In the genomic region with DNA sequence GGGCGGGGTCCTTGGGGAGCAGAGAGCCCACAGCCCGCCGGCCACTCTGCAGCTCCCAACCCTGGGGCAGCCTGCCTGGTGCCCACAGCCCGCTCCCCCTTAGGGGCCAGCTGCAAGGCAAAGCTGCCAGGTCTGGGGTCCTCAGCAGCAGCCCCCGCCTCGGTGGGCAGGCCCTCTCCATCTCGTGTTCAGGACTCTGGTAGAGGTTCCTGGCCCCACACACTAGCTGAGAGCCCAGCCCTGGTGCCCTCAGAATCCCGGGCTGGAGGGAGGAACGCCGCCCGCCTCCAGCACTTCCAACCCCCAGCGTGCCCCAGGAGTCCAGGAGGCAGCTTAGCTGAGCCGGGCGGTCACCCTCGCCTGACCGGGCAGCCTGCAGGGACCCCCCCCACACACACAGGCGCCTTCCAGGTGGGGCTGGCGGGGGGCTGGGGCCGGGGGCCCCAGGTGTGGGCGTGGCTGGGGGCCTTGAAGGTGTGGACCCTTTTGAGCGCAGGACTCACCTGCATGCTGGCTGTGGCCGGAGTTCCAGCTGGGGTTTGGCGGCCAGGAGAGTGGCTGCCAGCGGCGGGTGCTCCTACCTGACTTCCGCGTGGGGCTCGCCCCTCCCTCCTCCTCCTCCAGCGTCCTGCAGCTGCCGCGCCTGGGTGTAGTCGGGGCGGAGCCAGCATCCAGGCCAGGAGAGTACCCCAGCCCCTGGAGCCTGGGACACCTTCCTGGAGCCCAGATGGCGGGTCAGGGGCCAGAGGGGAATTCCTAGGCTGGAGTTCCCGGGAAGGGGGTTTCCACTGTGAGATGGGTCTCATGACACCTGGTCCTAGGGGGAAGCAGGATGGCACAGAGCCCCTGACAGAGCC, we compare ENCODE assay signal across 8 cellular contexts. TPM values are rescaled to one million over a fixed set of nuclear protein-coding genes. Genes with fewer than 3 reads are reported as not detected.
DNase-seq lines count a peak whose midpoint lies in the region; ATAC-seq and TF ChIP-seq lines count a peak whose summit lies in the region.

A gene with protein sequence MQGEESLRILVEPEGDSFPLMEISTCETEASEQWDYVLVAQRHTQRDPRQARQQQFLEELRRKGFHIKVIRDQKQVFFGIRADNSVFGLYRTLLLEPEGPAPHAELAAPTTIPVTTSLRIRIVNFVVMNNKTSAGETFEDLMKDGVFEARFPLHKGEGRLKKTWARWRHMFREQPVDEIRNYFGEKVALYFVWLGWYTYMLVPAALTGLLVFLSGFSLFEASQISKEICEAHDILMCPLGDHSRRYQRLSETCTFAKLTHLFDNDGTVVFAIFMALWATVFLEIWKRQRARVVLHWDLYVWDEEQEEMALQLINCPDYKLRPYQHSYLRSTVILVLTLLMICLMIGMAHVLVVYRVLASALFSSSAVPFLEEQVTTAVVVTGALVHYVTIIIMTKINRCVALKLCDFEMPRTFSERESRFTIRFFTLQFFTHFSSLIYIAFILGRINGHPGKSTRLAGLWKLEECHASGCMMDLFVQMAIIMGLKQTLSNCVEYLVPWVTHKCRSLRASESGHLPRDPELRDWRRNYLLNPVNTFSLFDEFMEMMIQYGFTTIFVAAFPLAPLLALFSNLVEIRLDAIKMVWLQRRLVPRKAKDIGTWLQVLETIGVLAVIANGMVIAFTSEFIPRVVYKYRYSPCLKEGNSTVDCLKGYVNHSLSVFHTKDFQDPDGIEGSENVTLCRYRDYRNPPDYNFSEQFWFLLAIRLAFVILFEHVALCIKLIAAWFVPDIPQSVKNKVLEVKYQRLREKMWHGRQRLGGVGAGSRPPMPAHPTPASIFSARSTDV (minus strand): TSS at position 594 of the 857 bp plus-strand sequence. CDS start 85 bp downstream, at position 509.

- no peak for TF ChIP-seq CTCF in lung (IDR thresholded peaks at IDR 0.05; ENCODE audit: control extremely low read depth, extremely low read depth)
- no peak for TF ChIP-seq CTCF in thoracic aorta (IDR thresholded peaks at IDR 0.05)
- TF ChIP-seq CTCF in brain microvascular endothelial cell (IDR thresholded peaks at IDR 0.05; ENCODE audit: low read depth, low read length, missing control alignments) = no peak

- in situ Hi-C loops in HAP-1 (cut with MboI; ENCODE audit: low sequenced_read_pairs) = no loop called here
- in situ Hi-C loops in brain microvascular endothelial cell (cut with HindIII; ENCODE audit: low pct_ligation_motif_present, low sequenced_read_pairs) = no loop called here

- H3K36me3 Mint-ChIP-seq in activated T-helper 17 cell treated with anti-CD3 and anti-CD28 coated beads, Interleukin-2, amount 50 U/mL, for 72 hours (ENCODE audit: low read depth) = no peaks in the 10 kb centered on the region

- H3K36me3 ChIP-seq in HAP-1 (replicated peaks) = no peaks in the 10 kb centered on the region
- H3K36me3 ChIP-seq in lung (ENCODE audit: control insufficient read depth in 2 of 2, insufficient read depth in 2 of 2, low read length in 2 of 2) = no peaks in the 10 kb centered on the region
- no peaks in the 10 kb centered on the region for H3K36me3 ChIP-seq in thoracic aorta
- H3K36me3 ChIP-seq in brain microvascular endothelial cell (replicated peaks) = no peaks in the 10 kb centered on the region

- 0 out of 2 replicates have a peak, but pooled peaks cover 5% of the 10 kb centered on the region for H3K9me3 ChIP-seq in HAP-1
- H3K9me3 ChIP-seq in lung (ENCODE audit: control insufficient read depth in 2 of 2, insufficient read depth in 1 of 2, low read length in 1 of 2) = no peaks in the 10 kb centered on the region
- no peaks in the 10 kb centered on the region for H3K9me3 ChIP-seq in thoracic aorta

- H3K27ac ChIP-seq in lung (ENCODE audit: low read depth in 1 of 2, low read length in 1 of 2) (no peak within 1 kb of the TSS), thoracic aorta (no peak within 1 kb of the TSS), brain microvascular endothelial cell (no peak within 1 kb of the TSS)

- H3K4me1 ChIP-seq in HAP-1 = no peaks in the 10 kb centered on the region; the same call in 1 of the 2 replicates
- H3K4me1 ChIP-seq in lung (ENCODE audit: control insufficient read depth in 2 of 2, insufficient read depth in 2 of 2, low read length in 2 of 2) = peaks cover 0 to 4% of the 10 kb centered on the region in 2 donors
- H3K4me1 ChIP-seq in thoracic aorta (ENCODE audit: control insufficient read depth in 1 of 2, low read depth in 2 of 2) = no peaks in the 10 kb centered on the region

- peak within 1 kb of the TSS; percentile 74 for H3K4me3 Mint-ChIP-seq in activated T-helper 17 cell treated with anti-CD3 and anti-CD28 coated beads, Interleukin-2, amount 50 U/mL, for 72 hours

- H3K27me3 Mint-ChIP-seq in activated T-helper 17 cell treated with anti-CD3 and anti-CD28 coated beads, Interleukin-2, amount 50 U/mL, for 72 hours = no peaks in the 10 kb centered on the region

- DNase-seq in DMS79 (lab: John Stamatoyannopoulos, UW) (peak; percentile 32), HAP-1 (ENCODE audit: low spot score in 2 of 2) (peak in 1 of 2 experiments; percentile 58), NOMO-1 treated with DMSO at 0.1 percent for 48 hours (lab: John Stamatoyannopoulos, UW; ENCODE audit: unreplicated experiment) (peak; percentile 29), lung (ENCODE audit: low spot score) (peak; percentile 67), thoracic aorta (ENCODE audit: low spot score) (no peak), anterior cingulate cortex (lab: John Stamatoyannopoulos, UW) (no peak), brain microvascular endothelial cell (no peak)

- ATAC-seq in activated T-helper 17 cell treated with anti-CD3 and anti-CD28 coated beads, Interleukin-2, amount 50 U/mL, for 72 hours (replicated peaks) = peak; percentile 98
- ATAC-seq in lung (ENCODE audit: insufficient read depth, low FRiP score) = no peak
- no peak for ATAC-seq in thoracic aorta (ENCODE audit: insufficient number of reproducible peaks, low FRiP score, low read depth)

- peaks cover 17% of the 10 kb centered on the region for H3K4me1 Mint-ChIP-seq in activated T-helper 17 cell treated with anti-CD3 and anti-CD28 coated beads, Interleukin-2, amount 50 U/mL, for 72 hours

- H3K9me3 Mint-ChIP-seq in activated T-helper 17 cell treated with anti-CD3 and anti-CD28 coated beads, Interleukin-2, amount 50 U/mL, for 72 hours = no peaks in the 10 kb centered on the region

- 13 to 19% methylated on average over 32 to 35 of the region's 35 CpGs for WGBS in lung, 2 donors

- H3K27me3 ChIP-seq in HAP-1 (ENCODE audit: low read depth) (no peaks in the 10 kb centered on the region), lung (ENCODE audit: control insufficient read depth, insufficient read depth) (no peaks in the 10 kb centered on the region), thoracic aorta (replicated peaks; ENCODE audit: insufficient read depth) (no peaks in the 10 kb centered on the region), brain microvascular endothelial cell (replicated peaks) (no peaks in the 10 kb centered on the region)

- peak within 1 kb of the TSS; percentile 73 for H3K27ac Mint-ChIP-seq in activated T-helper 17 cell treated with anti-CD3 and anti-CD28 coated beads, Interleukin-2, amount 50 U/mL, for 72 hours

- 0 out of 2 replicates have a peak within 1 kb of the TSS, but pooled peaks have one; percentile 3 for H3K4me3 ChIP-seq in HAP-1
- no peak within 1 kb of the TSS for H3K4me3 ChIP-seq in lung
- peak within 1 kb of the TSS; percentile 7 for H3K4me3 ChIP-seq in thoracic aorta
- no peak within 1 kb of the TSS for H3K4me3 ChIP-seq in brain microvascular endothelial cell (ENCODE audit: low read depth, low read length)

RNA-seq across cellular contexts. Expression of the gene that starts here (rescaled TPM):
- total RNA-seq in activated T-helper 17 cell treated with anti-CD3 and anti-CD28 coated beads, Interleukin-2, amount 50 U/mL, for 72 hours = 100 to 1,000 TPM in 1 of 2 donors, 10 to 100 TPM in 1; 36.0 to 119 TPM
- total RNA-seq in lung (10 to 100 TPM in 1 of 2 donors, 1 to 10 TPM in 1; 5.8 to 17.6 TPM), thoracic aorta (1 to 10 TPM in 1 of 2 donors, under 1 TPM in 1; 0.68 to 2.7 TPM)
- polyA plus RNA-seq in lung = 10 to 100 TPM in 1 of 2 donors, 1 to 10 TPM in 1; 8.7 to 18.6 TPM

Comparison
In these comparisons a context has a peak if more than half of its experiments do, and no peak if none do; other contexts are left out.
1. DNase-seq: peak in DMS79 (single experiment), NOMO-1 treated with DMSO at 0.1 percent for 48 hours (single experiment) and lung (single experiment); none in thoracic aorta (single experiment), anterior cingulate cortex (0 of 58) and brain microvascular endothelial cell (single experiment).
2. H3K4me3 ChIP-seq: peak in HAP-1 (single experiment) and thoracic aorta (single experiment); none in lung (single experiment) and brain microvascular endothelial cell (single experiment).